2 cellular contexts compared by ENCODE assay signal in genomic region chr19:2457394-2458037, GRCh38.
TF ChIP-seq lines count a peak whose summit lies in the region.

No MANE protein-coding gene starts in this region.

TF ChIP-seq in SK-N-SH, 30 proteins besides CTCF, POLR2A, EP300 and RAD21 (continued from another document):
- TF ChIP-seq GABPA (IDR thresholded peaks at IDR 0.05; ENCODE audit: low read depth) (no peak), MEF2A (IDR thresholded peaks at IDR 0.05; ENCODE audit: borderline replicate concordance, low read depth) (no peak), RXRA (IDR thresholded peaks at IDR 0.05; ENCODE audit: borderline replicate concordance, low read depth) (no peak)

TF ChIP-seq in SK-N-SH treated with all-trans-retinoic acid at 6 μM for 48 hours, 23 proteins besides CTCF, POLR2A, EP300 and RAD21 (continued from another document):
- no peak for TF ChIP-seq ZFP3 (CRISPR knock-in tag; IDR thresholded peaks at IDR 0.05)
- TF ChIP-seq, protein P1, sequence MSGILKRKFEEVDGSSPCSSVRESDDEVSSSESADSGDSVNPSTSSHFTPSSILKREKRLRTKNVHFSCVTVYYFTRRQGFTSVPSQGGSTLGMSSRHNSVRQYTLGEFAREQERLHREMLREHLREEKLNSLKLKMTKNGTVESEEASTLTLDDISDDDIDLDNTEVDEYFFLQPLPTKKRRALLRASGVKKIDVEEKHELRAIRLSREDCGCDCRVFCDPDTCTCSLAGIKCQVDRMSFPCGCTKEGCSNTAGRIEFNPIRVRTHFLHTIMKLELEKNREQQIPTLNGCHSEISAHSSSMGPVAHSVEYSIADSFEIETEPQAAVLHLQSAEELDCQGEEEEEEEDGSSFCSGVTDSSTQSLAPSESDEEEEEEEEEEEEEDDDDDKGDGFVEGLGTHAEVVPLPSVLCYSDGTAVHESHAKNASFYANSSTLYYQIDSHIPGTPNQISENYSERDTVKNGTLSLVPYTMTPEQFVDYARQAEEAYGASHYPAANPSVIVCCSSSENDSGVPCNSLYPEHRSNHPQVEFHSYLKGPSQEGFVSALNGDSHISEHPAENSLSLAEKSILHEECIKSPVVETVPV (CRISPR knock-in tag; IDR thresholded peaks at IDR 0.05): no peak
- TF ChIP-seq ARNTL (CRISPR knock-in tag; IDR thresholded peaks at IDR 0.05; ENCODE audit: borderline replicate concordance, low read depth): no peak
- no peak for TF ChIP-seq GLIS3 (CRISPR knock-in tag; IDR thresholded peaks at IDR 0.05)
- no peak for TF ChIP-seq ISL1 (CRISPR knock-in tag; IDR thresholded peaks at IDR 0.05)
- TF ChIP-seq OSR1 (CRISPR knock-in tag; IDR thresholded peaks at IDR 0.05): no peak
- no peak for TF ChIP-seq POU6F1 (CRISPR knock-in tag; IDR thresholded peaks at IDR 0.05; ENCODE audit: borderline replicate concordance, low read depth)
- TF ChIP-seq ESRRG (CRISPR knock-in tag; IDR thresholded peaks at IDR 0.05): no peak
- no peak for TF ChIP-seq CSDC2 (CRISPR knock-in tag; IDR thresholded peaks at IDR 0.05)
- TF ChIP-seq TSHZ2 (CRISPR knock-in tag; IDR thresholded peaks at IDR 0.05): no peak
- no peak for TF ChIP-seq TCF4 (CRISPR knock-in tag; IDR thresholded peaks at IDR 0.05; ENCODE audit: borderline replicate concordance)
- TF ChIP-seq ZFP30 (CRISPR knock-in tag; IDR thresholded peaks at IDR 0.05): no peak
- TF ChIP-seq ZNF70 (CRISPR knock-in tag; IDR thresholded peaks at IDR 0.05): no peak
- no peak for TF ChIP-seq SNAI2 (CRISPR knock-in tag; IDR thresholded peaks at IDR 0.05)
- TF ChIP-seq TOX (CRISPR knock-in tag; IDR thresholded peaks at IDR 0.05; ENCODE audit: borderline replicate concordance): no peak
- no peak for TF ChIP-seq RARB (CRISPR knock-in tag; IDR thresholded peaks at IDR 0.05)
- TF ChIP-seq ZNF8 (CRISPR knock-in tag; IDR thresholded peaks at IDR 0.05): no peak
TF ChIP-seq in SK-N-SH treated with all-trans-retinoic acid at 6 μM for 48 hours: peak in this region for 0.
